ENCODE assay signal across 8 cellular contexts in the genomic region with DNA sequence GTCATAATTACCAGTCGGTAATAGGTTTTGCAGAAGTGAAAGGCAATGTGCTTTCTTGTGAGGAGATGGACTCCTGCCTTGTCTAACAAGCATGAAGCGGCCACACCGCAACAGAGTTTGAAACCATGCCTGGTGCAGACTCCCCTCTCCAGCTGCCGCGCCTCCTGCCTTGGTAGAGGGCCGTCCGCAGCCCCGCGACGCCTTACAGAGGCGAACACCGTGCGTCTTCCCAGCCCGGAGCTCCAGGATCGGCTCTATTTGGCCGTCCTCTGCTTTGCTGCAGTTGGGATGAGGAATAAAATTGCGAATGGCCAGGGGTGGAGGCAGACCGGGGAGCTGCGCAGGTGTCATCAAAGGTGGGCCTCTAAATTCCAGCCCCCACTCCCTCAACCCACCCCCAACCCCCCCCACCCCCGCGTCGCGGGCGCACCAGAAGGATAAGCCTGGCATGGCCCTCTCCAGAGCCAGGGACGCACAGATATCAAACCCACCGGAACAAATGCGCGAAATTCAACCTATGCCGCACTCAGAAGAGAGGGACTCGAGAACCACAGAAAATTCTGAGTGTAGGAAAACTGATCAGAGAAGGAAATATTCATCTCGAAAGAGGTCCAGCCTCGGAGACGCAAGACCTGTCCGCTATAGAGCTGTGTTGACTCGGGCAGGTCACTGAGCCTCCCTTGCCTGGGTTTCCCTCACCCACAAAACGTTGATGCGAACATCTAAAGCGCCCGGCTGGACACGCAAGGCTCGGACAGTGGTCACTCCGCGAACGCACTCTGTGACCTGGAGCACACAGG. TPM values are rescaled to one million over a fixed set of nuclear protein-coding genes. Genes with fewer than 3 reads are reported as not detected.
DNase-seq lines count a peak whose midpoint lies in the region; ATAC-seq lines count a peak whose summit lies in the region.

No MANE protein-coding gene starts in this region.

- ATAC-seq in HG03103 (IDR thresholded peaks at IDR 0.05; ENCODE audit: low read depth, unreplicated experiment) = peak; percentile 74

- peaks cover 27 to 33% of the 10 kb centered on the region in 2 donors for H3K4me1 Mint-ChIP-seq in immature natural killer cell
- peaks cover 68% of the 10 kb centered on the region for H3K4me1 Mint-ChIP-seq in stimulated activated naive CD8-positive, alpha-beta T cell treated with anti-CD3 and anti-CD28 coated beads, Interleukin-15, Interleukin-2, amounts not matched to agents 100 ng/mL and 50 ng/mL, for 24 hours (ENCODE audit: low read depth)

- peaks cover 11 to 27% (median 12%) of the 10 kb centered on the region in 3 donors for H3K27me3 Mint-ChIP-seq in immature natural killer cell (ENCODE audit: low read depth in 3 of 3)
- no peaks in the 10 kb centered on the region for H3K27me3 Mint-ChIP-seq in stimulated activated naive CD8-positive, alpha-beta T cell treated with anti-CD3 and anti-CD28 coated beads, Interleukin-15, Interleukin-2, amounts not matched to agents 100 ng/mL and 50 ng/mL, for 24 hours

- no peaks in the 10 kb centered on the region for H3K9me3 Mint-ChIP-seq in immature natural killer cell
- H3K9me3 Mint-ChIP-seq in stimulated activated naive CD8-positive, alpha-beta T cell treated with anti-CD3 and anti-CD28 coated beads, Interleukin-15, Interleukin-2, amounts not matched to agents 100 ng/mL and 50 ng/mL, for 24 hours = no peaks in the 10 kb centered on the region

- peak; percentile 39 for DNase-seq in stimulated activated CD4-positive, alpha-beta T cell treated with anti-CD3 and anti-CD28 coated beads, Interleukin-4, amount 100 ng/mL, for 1 hour
- no peak for DNase-seq in stimulated activated CD4-positive, alpha-beta T cell treated with anti-CD3 and anti-CD28 coated beads, Interleukin-2, amount 100 ng/mL, for 48 hours
- peak; percentile 67 for DNase-seq in activated CD8-positive, alpha-beta memory T cell treated with anti-CD3 and anti-CD28 coated beads, Interleukin-2, amount 50 U/mL, for 48 hours
- DNase-seq in immature natural killer cell = no peak
- DNase-seq in NCI-H510A (lab: John Stamatoyannopoulos, UW) = no peak
- no peak for DNase-seq in hepatic stellate cell (ENCODE audit: low spot score)

- peaks cover 0 to 4% (median 0%) of the 10 kb centered on the region in 3 donors for H3K36me3 Mint-ChIP-seq in immature natural killer cell
- peaks cover 13% of the 10 kb centered on the region for H3K36me3 Mint-ChIP-seq in stimulated activated naive CD8-positive, alpha-beta T cell treated with anti-CD3 and anti-CD28 coated beads, Interleukin-15, Interleukin-2, amounts not matched to agents 100 ng/mL and 50 ng/mL, for 24 hours (ENCODE audit: low read depth)

- peak overlapping the region; percentile 82 to 95 (median 83) for H3K4me3 Mint-ChIP-seq in immature natural killer cell
- peak overlapping the region; percentile 98 for H3K4me3 Mint-ChIP-seq in stimulated activated naive CD8-positive, alpha-beta T cell treated with anti-CD3 and anti-CD28 coated beads, Interleukin-15, Interleukin-2, amounts not matched to agents 100 ng/mL and 50 ng/mL, for 24 hours

- H3K27ac Mint-ChIP-seq in immature natural killer cell = peak overlapping the region in 2 of 6 donors; percentile 36 to 66
- H3K27ac Mint-ChIP-seq in stimulated activated naive CD8-positive, alpha-beta T cell treated with anti-CD3 and anti-CD28 coated beads, Interleukin-15, Interleukin-2, amounts not matched to agents 100 ng/mL and 50 ng/mL, for 24 hours = peak overlapping the region; percentile 98

RNA-seq across cellular contexts. Expression of a gene that starts 1.1 kb away (rescaled TPM):
- polyA plus RNA-seq in immature natural killer cell = 1 to 10 TPM in 1 of 3 donors, under 1 TPM in 1, not detected in 1; 0.66 to 3.0 TPM

RNA-seq across cellular contexts. Expression of a gene that starts 25.7 kb away (rescaled TPM):
- 1,000 to 10,000 TPM; 4,386 to 7,531 (median 5,397) TPM for polyA plus RNA-seq in immature natural killer cell

Comparison
In these comparisons a context has a peak if more than half of its experiments do, and no peak if none do; other contexts are left out.
1. DNase-seq: peak in stimulated activated CD4-positive, alpha-beta T cell treated with anti-CD3 and anti-CD28 coated beads, Interleukin-4, amount 100 ng/mL, for 1 hour (single experiment) and activated CD8-positive, alpha-beta memory T cell treated with anti-CD3 and anti-CD28 coated beads, Interleukin-2, amount 50 U/mL, for 48 hours (single experiment); none in stimulated activated CD4-positive, alpha-beta T cell treated with anti-CD3 and anti-CD28 coated beads, Interleukin-2, amount 100 ng/mL, for 48 hours (0 of 2), immature natural killer cell (0 of 3), NCI-H510A (single experiment) and hepatic stellate cell (single experiment).